In genomic region chr6:33551538-33551937, GRCh38 we compare ENCODE assay signal across 28 cellular contexts.
"Had no signal": no experiment of that assay in that cellular context is flagged by ENCODE, and none has a peak within 500 bp of the region (broad histone marks: within the 10 kb centered on the region; RNA-seq: fewer than 3 reads in every experiment).

No MANE protein-coding gene starts in this region.

- DNase-seq: activated CD4-positive, alpha-beta memory T cell treated with anti-CD3 and anti-CD28 coated beads for 36 hours; activated CD4-positive, alpha-beta T cell treated with anti-CD3 and anti-CD28 coated beads for 36 hours; activated CD4-positive, alpha-beta T cell treated with anti-CD3 and anti-CD28 coated beads, Interleukin-2, amount 10 ng/mL, durations not matched to agents 24 days and 14 days; activated CD4-positive, CD25-positive, alpha-beta regulatory T cell; activated CD4-positive, CD25-positive, alpha-beta regulatory T cell treated with anti-CD3 and anti-CD28 coated beads, Interleukin-2, amount 50 U/mL, for 72 hours; activated CD8-positive, alpha-beta memory T cell treated with anti-CD3 and anti-CD28 coated beads, Interleukin-2, amount 50 U/mL, for 48 hours; activated effector memory CD4-positive, alpha-beta T cell treated with anti-CD3 and anti-CD28 coated beads, Interleukin-2, amount 50 U/mL, for 16 hours; activated naive CD4-positive, alpha-beta T cell treated with anti-CD3 and anti-CD28 coated beads for 36 hours; activated naive CD8-positive, alpha-beta T cell treated with anti-CD3 and anti-CD28 coated beads for 36 hours; activated naive CD8-positive, alpha-beta T cell treated with anti-CD3 and anti-CD28 coated beads, Interleukin-2, amount 50 U/mL, for 24 hours; activated T-cell treated with anti-CD3 and anti-CD28 coated beads for 4 hours; activated T-cell treated with anti-CD3 and anti-CD28 coated beads, Interleukin-2, amount 50 U/mL, for 4 hours; adrenal gland; amygdala; aorta; body of pancreas; caudate nucleus; cortex of kidney; dermis blood vessel endothelial cell; effector CD8-positive, alpha-beta T cell; foreskin fibroblast; head of caudate nucleus; T-cell had no signal

- H3K4me3 ChIP-seq: adrenal gland, body of pancreas had no signal

- H3K4me3 Mint-ChIP-seq: activated CD4-positive, alpha-beta memory T cell treated with anti-CD3 and anti-CD28 coated beads for 36 hours; activated CD4-positive, alpha-beta T cell treated with anti-CD3 and anti-CD28 coated beads for 36 hours; activated CD4-positive, alpha-beta T cell treated with anti-CD3 and anti-CD28 coated beads, Interleukin-2, amount 10 ng/mL, durations not matched to agents 24 days and 14 days; activated naive CD4-positive, alpha-beta T cell treated with anti-CD3 and anti-CD28 coated beads for 36 hours; activated naive CD4-positive, alpha-beta T cell treated with anti-CD3 and anti-CD28 coated beads, Interleukin-2, amount 50 U/mL, for 24 hours; activated naive CD8-positive, alpha-beta T cell treated with anti-CD3 and anti-CD28 coated beads for 36 hours; activated naive CD8-positive, alpha-beta T cell treated with anti-CD3 and anti-CD28 coated beads, Interleukin-2, amount 50 U/mL, for 24 hours; activated T-cell treated with anti-CD3 and anti-CD28 coated beads, Interleukin-2, amount 50 U/mL, for 4 hours; activated T-helper 1 cell treated with anti-CD3 and anti-CD28 coated beads, Interleukin-12 subunit alpha, Interleukin-12 subunit beta, Interleukin-2, Interleukin-4 antibody, amounts not matched to agents 30 ng/mL and 10 ng/mL and 1 ng/mL, durations not matched to agents 14 hours and 24 hours and 36 hours; T-cell; T-helper 1 cell treated with Interleukin-12 subunit alpha and Interleukin-12 subunit beta and Interleukin-4 antibody, amounts not matched to agents 30 μg/mL and 1 μg/mL, for 36 hours had no signal

- H3K36me3 Mint-ChIP-seq: activated CD4-positive, alpha-beta memory T cell treated with anti-CD3 and anti-CD28 coated beads for 36 hours; activated naive CD4-positive, alpha-beta T cell treated with anti-CD3 and anti-CD28 coated beads, Interleukin-2, amount 50 U/mL, for 24 hours; activated naive CD8-positive, alpha-beta T cell treated with anti-CD3 and anti-CD28 coated beads for 36 hours; T-cell had no signal

- ATAC-seq: activated CD4-positive, alpha-beta T cell treated with anti-CD3 and anti-CD28 coated beads for 36 hours; activated naive CD8-positive, alpha-beta T cell treated with anti-CD3 and anti-CD28 coated beads, Interleukin-2, amount 50 U/mL, for 24 hours; activated T-cell treated with anti-CD3 and anti-CD28 coated beads, Interleukin-2, amount 50 U/mL, for 4 hours; body of pancreas; esophagus mucosa; T-cell had no signal

- H3K27me3 Mint-ChIP-seq: activated CD4-positive, alpha-beta memory T cell treated with anti-CD3 and anti-CD28 coated beads for 36 hours; activated CD4-positive, alpha-beta T cell treated with anti-CD3 and anti-CD28 coated beads for 36 hours; activated CD4-positive, alpha-beta T cell treated with anti-CD3 and anti-CD28 coated beads, Interleukin-2, amount 10 ng/mL, durations not matched to agents 24 days and 14 days; activated naive CD4-positive, alpha-beta T cell treated with anti-CD3 and anti-CD28 coated beads, Interleukin-2, amount 50 U/mL, for 24 hours; activated naive CD8-positive, alpha-beta T cell treated with anti-CD3 and anti-CD28 coated beads for 36 hours; activated naive CD8-positive, alpha-beta T cell treated with anti-CD3 and anti-CD28 coated beads, Interleukin-2, amount 50 U/mL, for 24 hours; T-cell had no signal

- H3K27ac Mint-ChIP-seq: activated CD4-positive, alpha-beta memory T cell treated with anti-CD3 and anti-CD28 coated beads for 36 hours; activated CD4-positive, alpha-beta T cell treated with anti-CD3 and anti-CD28 coated beads for 36 hours; activated CD4-positive, alpha-beta T cell treated with anti-CD3 and anti-CD28 coated beads, Interleukin-2, amount 10 ng/mL, durations not matched to agents 24 days and 14 days; activated naive CD4-positive, alpha-beta T cell treated with anti-CD3 and anti-CD28 coated beads for 36 hours; activated naive CD4-positive, alpha-beta T cell treated with anti-CD3 and anti-CD28 coated beads, Interleukin-2, amount 50 U/mL, for 24 hours; activated naive CD8-positive, alpha-beta T cell treated with anti-CD3 and anti-CD28 coated beads for 36 hours; activated naive CD8-positive, alpha-beta T cell treated with anti-CD3 and anti-CD28 coated beads, Interleukin-2, amount 50 U/mL, for 24 hours; activated T-helper 1 cell treated with anti-CD3 and anti-CD28 coated beads, Interleukin-12 subunit alpha, Interleukin-12 subunit beta, Interleukin-2, Interleukin-4 antibody, amounts not matched to agents 30 ng/mL and 10 ng/mL and 1 ng/mL, durations not matched to agents 14 hours and 24 hours and 36 hours; activated T-helper 2 cell treated with anti-CD3 and anti-CD28 coated beads, Interferon-gamma antibody, Interleukin-2, Interleukin-4, amounts not matched to agents 10 μg/mL and 5 μg/mL and 100 μg/mL, durations not matched to agents 14 hours and 24 hours and 36 hours; T-cell; T-helper 1 cell treated with Interleukin-12 subunit alpha and Interleukin-12 subunit beta and Interleukin-4 antibody, amounts not matched to agents 30 μg/mL and 1 μg/mL, for 36 hours had no signal

- H3K27ac ChIP-seq: adrenal gland, body of pancreas had no signal

- H3K27me3 ChIP-seq: adrenal gland, body of pancreas had no signal

- H3K4me1 ChIP-seq: adrenal gland, body of pancreas had no signal

- H3K36me3 ChIP-seq: adrenal gland had no signal

- H3K9me3 Mint-ChIP-seq: activated CD4-positive, alpha-beta memory T cell treated with anti-CD3 and anti-CD28 coated beads for 36 hours; activated CD4-positive, alpha-beta T cell treated with anti-CD3 and anti-CD28 coated beads, Interleukin-2, amount 10 ng/mL, durations not matched to agents 24 days and 14 days; activated naive CD4-positive, alpha-beta T cell treated with anti-CD3 and anti-CD28 coated beads for 36 hours; activated naive CD4-positive, alpha-beta T cell treated with anti-CD3 and anti-CD28 coated beads, Interleukin-2, amount 50 U/mL, for 24 hours; activated naive CD8-positive, alpha-beta T cell treated with anti-CD3 and anti-CD28 coated beads for 36 hours; activated naive CD8-positive, alpha-beta T cell treated with anti-CD3 and anti-CD28 coated beads, Interleukin-2, amount 50 U/mL, for 24 hours; activated T-cell treated with anti-CD3 and anti-CD28 coated beads, Interleukin-2, amount 50 U/mL, for 4 hours; activated T-helper 1 cell treated with anti-CD3 and anti-CD28 coated beads, Interleukin-12 subunit alpha, Interleukin-12 subunit beta, Interleukin-2, Interleukin-4 antibody, amounts not matched to agents 30 ng/mL and 10 ng/mL and 1 ng/mL, durations not matched to agents 14 hours and 24 hours and 36 hours; activated T-helper 2 cell treated with anti-CD3 and anti-CD28 coated beads, Interferon-gamma antibody, Interleukin-2, Interleukin-4, amounts not matched to agents 10 μg/mL and 5 μg/mL and 100 μg/mL, durations not matched to agents 14 hours and 24 hours and 36 hours; T-cell; T-helper 1 cell treated with Interleukin-12 subunit alpha and Interleukin-12 subunit beta and Interleukin-4 antibody, amounts not matched to agents 30 μg/mL and 1 μg/mL, for 36 hours had no signal
